17 cellular contexts compared by ENCODE assay signal in the genomic region with DNA sequence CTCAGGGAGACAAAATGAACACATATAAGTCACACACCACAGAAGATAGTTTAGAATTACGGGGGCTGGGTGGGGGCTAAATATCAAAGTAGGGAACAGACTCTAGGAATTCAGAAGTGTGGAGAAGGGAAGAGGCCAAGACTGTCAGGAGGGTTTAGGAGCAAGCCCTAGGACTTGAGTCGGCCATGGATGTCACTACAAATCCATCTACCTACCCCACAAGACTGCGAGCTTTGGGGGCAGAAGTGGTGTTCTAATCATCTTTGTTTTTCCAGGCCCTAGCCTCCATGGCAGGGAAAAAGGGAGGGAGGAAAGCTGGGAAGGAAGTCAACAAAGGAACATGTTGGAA. TPM values are rescaled to one million over a fixed set of nuclear protein-coding genes. Genes with fewer than 3 reads are reported as not detected.
DNase-seq lines count a peak whose midpoint lies in the region; ATAC-seq and TF ChIP-seq lines count a peak whose summit lies in the region.
"Had no signal": no experiment of that assay in that cellular context is flagged by ENCODE, and none has a peak within 500 bp of the region (broad histone marks: within the 10 kb centered on the region; RNA-seq: fewer than 3 reads in every experiment).

No MANE protein-coding gene starts in this region.

- no peak overlapping the region for H3K9ac ChIP-seq in mammary epithelial cell (ENCODE audit: insufficient read depth, low read length)
- H3K9ac ChIP-seq: BLaER1 treated with 17β-estradiol and CSF1 and Interleukin-3, amounts not matched to agents 10 nM and 100 nM had no signal

- BruUV-seq in mammary epithelial cell (replicated peaks; lab: Mats Ljungman, UMichigan): no TSS peak

- no peak for TF ChIP-seq CTCF in cardiac muscle cell (IDR thresholded peaks at IDR 0.05; ENCODE audit: low read depth, low read length)
- no peak for TF ChIP-seq CTCF in heart left ventricle (IDR thresholded peaks at IDR 0.05)
- TF ChIP-seq CTCF in nephron progenitor cell (IDR thresholded peaks at IDR 0.05): no peak
- no peak for TF ChIP-seq CTCF in mammary epithelial cell (conservative IDR thresholded peaks at IDR 0.05 in 1 of 2, IDR thresholded peaks at IDR 0.05 in 1 of 2; ENCODE audit: extremely low read depth in 1 of 2, insufficient read depth in 1 of 2, low read depth in 1 of 2, low read length in 2 of 2)

- DNase-seq in cardiac muscle cell (ENCODE audit: low read depth in 1 of 2, low spot score in 1 of 2) (no peak), heart left ventricle (no peak), nephron progenitor cell (no peak), mammary epithelial cell (no peak), DMS153 treated with DMSO at 0.1 percent for 48 hours (lab: John Stamatoyannopoulos, UW; ENCODE audit: unreplicated experiment) (no peak)
- DNase-seq in activated effector memory CD4-positive, alpha-beta T cell treated with anti-CD3 and anti-CD28 coated beads, Interleukin-2, amount 50 U/mL, for 16 hours: no peak
- DNase-seq in activated effector memory CD4-positive, alpha-beta T cell treated with Interleukin-2 at 50 U/mL for 16 hours: no peak
- DNase-seq: DMS 273 treated with DMSO at 0.1 percent for 48 hours, GF-D8, HFFc6, NCI-H1436, NCI-H2029, NCI-H2171, NCI-H446 treated with DMSO at 0.1 percent for 48 hours had no signal

- no peaks in the 10 kb centered on the region for H3K9me3 Mint-ChIP-seq in nephron progenitor cell
- H3K9me3 Mint-ChIP-seq: HFFc6 had no signal

- H3K27me3 Mint-ChIP-seq in nephron progenitor cell (ENCODE audit: low read depth, poor library complexity): peaks cover 11% of the 10 kb centered on the region

- in situ Hi-C loops in mammary epithelial cell (cut with MboI; ENCODE audit: low sequenced_read_pairs in 2 of 2): no loop called here

- no peaks in the 10 kb centered on the region for H3K79me2 ChIP-seq in mammary epithelial cell (ENCODE audit: insufficient read depth, low read length)

- no peak for ATAC-seq in heart left ventricle

- WGBS in heart left ventricle, 4 donors: 60 to 66% (median 64%) methylated on average over 3 of the region's 3 CpGs
- WGBS in mammary epithelial cell (ENCODE audit: low coverage, missing lambda C conversion rate): 93% methylated on average over 3 of the region's 3 CpGs

- no peak overlapping the region for H3K4me2 ChIP-seq in mammary epithelial cell (ENCODE audit: insufficient read depth, low read depth, low read length)
- H3K4me2 ChIP-seq: BLaER1 treated with 17β-estradiol and CSF1 and Interleukin-3, amounts not matched to agents 10 nM and 100 nM had no signal

- dilution Hi-C loops in mammary epithelial cell (cut with HindIII; ENCODE audit: low sequenced_read_pairs): no loop called here

- peaks cover 17% of the 10 kb centered on the region for H3K4me1 Mint-ChIP-seq in nephron progenitor cell

- H3K36me3 Mint-ChIP-seq in nephron progenitor cell (ENCODE audit: low read depth): no peaks in the 10 kb centered on the region

- H3K4me3 ChIP-seq in cardiac muscle cell (no peak overlapping the region), heart left ventricle (no peak overlapping the region), iPS-18c (ENCODE audit: insufficient read depth, low read depth, low read length) (peak overlapping the region; percentile 6; the same call in 1 of the 2 replicates), mammary epithelial cell (replicated peaks in 1 of 3; ENCODE audit: insufficient read depth in 1 of 3, low read depth in 2 of 3, low read length in 3 of 3) (no peak overlapping the region)
- H3K4me3 ChIP-seq: BLaER1 treated with 17β-estradiol and CSF1 and Interleukin-3, amounts not matched to agents 10 nM and 100 nM had no signal

- H4K20me1 ChIP-seq in mammary epithelial cell (ENCODE audit: insufficient read depth, low read length): no peaks in the 10 kb centered on the region
- H4K20me1 ChIP-seq: BLaER1 treated with 17β-estradiol and CSF1 and Interleukin-3, amounts not matched to agents 10 nM and 100 nM had no signal

- peak overlapping the region; percentile 5 for H3K27ac Mint-ChIP-seq in nephron progenitor cell
- H3K27ac Mint-ChIP-seq: HFFc6 had no signal

- H3K4me1 ChIP-seq in cardiac muscle cell (ENCODE audit: low read depth) (peaks cover 13% of the 10 kb centered on the region), heart left ventricle (peaks cover 0 to 5% (median 0%) of the 10 kb centered on the region in 12 donors), mammary epithelial cell (ENCODE audit: insufficient read depth, low read length) (no peaks in the 10 kb centered on the region)

- CTCF ChIA-PET in mammary epithelial cell (lab: Charles Lee; ENCODE audit: low non-redundant PET): no interaction called here

- H3K27me3 ChIP-seq in cardiac muscle cell (no peaks in the 10 kb centered on the region), heart left ventricle (no peaks in the 10 kb centered on the region), mammary epithelial cell (ENCODE audit: insufficient read depth, low read length) (no peaks in the 10 kb centered on the region)
- H3K27me3 ChIP-seq: BLaER1 treated with 17β-estradiol and CSF1 and Interleukin-3, amounts not matched to agents 10 nM and 100 nM had no signal

- no peak for TF ChIP-seq POLR2A in heart left ventricle (IDR thresholded peaks at IDR 0.05)

- H3K27ac ChIP-seq in cardiac muscle cell: peak overlapping the region; percentile 94
- no peak overlapping the region for H3K27ac ChIP-seq in heart left ventricle
- H3K27ac ChIP-seq in mammary epithelial cell (ENCODE audit: insufficient read depth, low read depth, low read length): no peak overlapping the region
- H3K27ac ChIP-seq: 22Rv1; BLaER1 treated with 17β-estradiol and CSF1 and Interleukin-3, amounts not matched to agents 10 nM and 100 nM had no signal

- intact Hi-C loops in heart left ventricle (cut with DNase I): no loop called here
- intact Hi-C loops in mammary epithelial cell (cut with micrococcal nuclease): no loop called here

- no peak overlapping the region for H3K4me3 Mint-ChIP-seq in nephron progenitor cell
- H3K4me3 Mint-ChIP-seq: HFFc6 had no signal

- H3K36me3 ChIP-seq in cardiac muscle cell: no peaks in the 10 kb centered on the region
- no peaks in the 10 kb centered on the region for H3K36me3 ChIP-seq in heart left ventricle
- no peaks in the 10 kb centered on the region for H3K36me3 ChIP-seq in mammary epithelial cell (ENCODE audit: insufficient read depth, low read length)
- H3K36me3 ChIP-seq: BLaER1 treated with 17β-estradiol and CSF1 and Interleukin-3, amounts not matched to agents 10 nM and 100 nM had no signal

- no peaks in the 10 kb centered on the region for H3K9me3 ChIP-seq in cardiac muscle cell (ENCODE audit: low read depth)
- no peaks in the 10 kb centered on the region for H3K9me3 ChIP-seq in heart left ventricle
- no peaks in the 10 kb centered on the region for H3K9me3 ChIP-seq in iPS-18c (ENCODE audit: control insufficient read depth, insufficient read depth, low read length)
- H3K9me3 ChIP-seq in mammary epithelial cell (replicated peaks; ENCODE audit: insufficient read depth, low read length): no peaks in the 10 kb centered on the region
- H3K9me3 ChIP-seq: BLaER1 treated with 17β-estradiol and CSF1 and Interleukin-3, amounts not matched to agents 10 nM and 100 nM had no signal

- no peak overlapping the region for H2AFZ ChIP-seq in mammary epithelial cell (ENCODE audit: low read depth, low read length)

RNA-seq across cellular contexts. Expression of gene ARHGAP19, which starts 5.8 kb away (rescaled TPM):
- 7.5 and 18.7 TPM in 2 replicates for total RNA-seq in cardiac muscle cell
- 5.3 and 15.8 TPM in 2 replicates for polyA plus RNA-seq in cardiac muscle cell
- total RNA-seq in heart left ventricle: 1 to 10 TPM; 3.0 to 7.4 (median 4.1) TPM
- polyA plus RNA-seq in heart left ventricle: 1 to 10 TPM; 1.1 to 2.7 TPM
- 10 to 100 TPM; 10.8 to 20.5 TPM for total RNA-seq in mammary epithelial cell
- polyA plus RNA-seq in mammary epithelial cell: 7.4 TPM
- 11.0 TPM for polyA minus RNA-seq in mammary epithelial cell

RNA-seq across cellular contexts. Expression of gene FRAT1, which starts 20.9 kb away (rescaled TPM):
- total RNA-seq in cardiac muscle cell (12.7 and 17.3 TPM in 2 replicates), heart left ventricle (1 to 10 TPM; 2.0 to 5.2 (median 4.4) TPM), mammary epithelial cell (1 to 10 TPM; 1.5 to 2.4 TPM)
- polyA plus RNA-seq in cardiac muscle cell (12.3 and 22.8 TPM in 2 replicates), heart left ventricle (1 to 10 TPM; 1.1 to 2.0 TPM), mammary epithelial cell (0.58 TPM)
- polyA minus RNA-seq in mammary epithelial cell: not detected

RNA-seq across cellular contexts. Expression of gene FRAT2, which starts 36.3 kb away (rescaled TPM):
- 25.4 and 30.6 TPM in 2 replicates for total RNA-seq in cardiac muscle cell
- polyA plus RNA-seq in cardiac muscle cell: 30.1 and 41.7 TPM in 2 replicates
- total RNA-seq in heart left ventricle: 10 to 100 TPM in 1 of 9 donors, 1 to 10 TPM in 8; 4.4 to 12.4 (median 7.5) TPM
- polyA plus RNA-seq in heart left ventricle: 1 to 10 TPM; 3.4 to 4.6 TPM
- 1 to 10 TPM; 5.0 to 5.3 TPM for total RNA-seq in mammary epithelial cell
- polyA plus RNA-seq in mammary epithelial cell: 4.0 TPM
- polyA minus RNA-seq in mammary epithelial cell: 11.9 TPM
